ENCODE assay signal across 8 cellular contexts in genomic region chr7:142880886-142881505, GRCh38. TPM values are rescaled to one million over a fixed set of nuclear protein-coding genes. Genes with fewer than 3 reads are reported as not detected.
A peak's percentile ranks its signal among the peaks of the same experiment; 100 is the strongest.
DNase-seq lines count a peak whose midpoint lies in the region; ATAC-seq and TF ChIP-seq lines count a peak whose summit lies in the region.

No MANE protein-coding gene starts in this region.

- ATAC-seq in HG02870 (IDR thresholded peaks at IDR 0.05; ENCODE audit: unreplicated experiment) = peak; percentile 50
- peak; percentile 48 for ATAC-seq in left colon

- TF ChIP-seq CTCF in PC-9 (conservative IDR thresholded peaks at IDR 0.05) = peak; percentile 91

- no TSS peak for BruUV-seq in PC-9 (replicated peaks; lab: Mats Ljungman, UMichigan)

- no peak overlapping the region for H3K9ac ChIP-seq in adipocyte (ENCODE audit: low read length)

- no peaks in the 10 kb centered on the region for H3K27me3 ChIP-seq in PC-9 (ENCODE audit: insufficient read depth, low read depth)
- peaks cover 63% of the 10 kb centered on the region for H3K27me3 ChIP-seq in adipocyte (replicated peaks; ENCODE audit: control insufficient read depth, insufficient read depth, low read length)

- peaks cover 5% of the 10 kb centered on the region; the same call in 1 of the 2 replicates for H3F3A ChIP-seq in PC-9 (ENCODE audit: insufficient read depth, low read depth)

- intact Hi-C loops in PC-9 (cut with micrococcal nuclease; ENCODE audit: unreplicated experiment) (loop anchor here (1.0 to 5.0 kb wide), 5 partner anchors 58 to 504 kb away; partner anchors contain the start of genes LLCFC1 and ZYX), left colon (cut with DNase I, micrococcal nuclease) (no loop called here)

- peaks cover 3% of the 10 kb centered on the region; the same call in 1 of the 2 replicates for H4K20me1 ChIP-seq in PC-9 (ENCODE audit: insufficient read depth)

- H3K4me3 ChIP-seq in PC-9 = no peak overlapping the region
- no peak overlapping the region for H3K4me3 ChIP-seq in adipocyte (ENCODE audit: low read length)

- H2AFZ ChIP-seq in PC-9 = no peak overlapping the region

- POLR2A ChIA-PET in PC-9 (lab: Charles Lee; ENCODE audit: unreplicated experiment) = interaction anchor here (0.6 kb wide), 1 partner anchor 18 kb away, joined by 5 read pairs; no protein-coding TSS in a partner anchor

- DNase-seq in activated CD4-positive, alpha-beta T cell treated with anti-CD3 and anti-CD28 coated beads for 24 hours (ENCODE audit: low read depth in 2 of 2) = peak; percentile 21 to 30
- no peak for DNase-seq in activated CD4-positive, alpha-beta T cell treated with anti-CD3 and anti-CD28 coated beads for 1 hour
- DNase-seq in PC-9 (peak in 1 of 2 experiments; percentile 46), adipocyte (ENCODE audit: low read depth) (peak; percentile 46), left colon (peak in 1 of 2 donors; percentile 20), superior temporal gyrus (ENCODE audit: extremely low spot score) (peak; percentile 29), cortex of kidney (lab: John Stamatoyannopoulos, UW) (no peak)

- no peaks in the 10 kb centered on the region for H3K9me2 ChIP-seq in PC-9 (ENCODE audit: insufficient read depth)

- H3K4me1 ChIP-seq in PC-9 (replicated peaks; ENCODE audit: insufficient read depth) = peaks cover 33% of the 10 kb centered on the region
- no peaks in the 10 kb centered on the region for H3K4me1 ChIP-seq in adipocyte (ENCODE audit: control insufficient read depth, insufficient read depth, low read length)

- H3K79me2 ChIP-seq in PC-9 (ENCODE audit: low read depth) = no peaks in the 10 kb centered on the region

- H3K9me3 ChIP-seq in PC-9 (ENCODE audit: insufficient read depth, low read depth) (no peaks in the 10 kb centered on the region), adipocyte (ENCODE audit: control insufficient read depth, low read length) (no peaks in the 10 kb centered on the region)

- peak overlapping the region; percentile 58 for H3K4me2 ChIP-seq in PC-9

- H3K27ac ChIP-seq in PC-9 = no peak overlapping the region

- CTCF ChIA-PET in PC-9 (lab: Charles Lee) = interaction anchor here (0.6 to 2.8 kb wide), 8 partner anchors 8 to 122 kb away, joined by 3 to 12 read pairs (median 4); no protein-coding TSS in a partner anchor

- H3K36me3 ChIP-seq in PC-9 (ENCODE audit: low read depth) = no peaks in the 10 kb centered on the region
- no peaks in the 10 kb centered on the region for H3K36me3 ChIP-seq in adipocyte (ENCODE audit: control insufficient read depth, insufficient read depth, low read length, severe bottlenecking)

RNA-seq across cellular contexts. Expression of gene TRPV6, which starts 4.5 kb away (rescaled TPM):
- total RNA-seq in PC-9 (2021) = 13.5 and 14.7 TPM in 2 replicates
- total RNA-seq in left colon = under 1 TPM; 0.21 to 0.45 TPM

RNA-seq across cellular contexts. Expression of gene EPHB6, which starts 26.1 kb away (rescaled TPM):
- total RNA-seq in PC-9 (2021) = 39.2 and 72.9 TPM in 2 replicates
- total RNA-seq in left colon = 1 to 10 TPM; 1.2 to 3.2 TPM

RNA-seq across cellular contexts. Expression of gene TRPV5, which starts 52.5 kb away (rescaled TPM):
- total RNA-seq in PC-9 (2021) = not detected in 2 replicates
- total RNA-seq in left colon = not detected

RNA-seq across cellular contexts. Expression of gene LLCFC1, which starts 58.3 kb away (rescaled TPM):
- total RNA-seq in PC-9 (2021) (not detected in 2 replicates), left colon (not detected)

Comparison
In these comparisons a context has a peak if more than half of its experiments do, and no peak if none do; other contexts are left out.
1. DNase-seq: peak in activated CD4-positive, alpha-beta T cell treated with anti-CD3 and anti-CD28 coated beads for 24 hours (2 of 2), adipocyte (single experiment) and superior temporal gyrus (single experiment); none in activated CD4-positive, alpha-beta T cell treated with anti-CD3 and anti-CD28 coated beads for 1 hour (single experiment) and cortex of kidney (single experiment).
2. RNA of gene TRPV6, which starts 4.5 kb away (total RNA-seq): 13.5 to 14.7 TPM in PC-9; 0.21 to 0.45 TPM in left colon; every median in the first group is over 10 times any median in the second.